Comparison of ENCODE assay signal across 26 cellular contexts in the genomic region with DNA sequence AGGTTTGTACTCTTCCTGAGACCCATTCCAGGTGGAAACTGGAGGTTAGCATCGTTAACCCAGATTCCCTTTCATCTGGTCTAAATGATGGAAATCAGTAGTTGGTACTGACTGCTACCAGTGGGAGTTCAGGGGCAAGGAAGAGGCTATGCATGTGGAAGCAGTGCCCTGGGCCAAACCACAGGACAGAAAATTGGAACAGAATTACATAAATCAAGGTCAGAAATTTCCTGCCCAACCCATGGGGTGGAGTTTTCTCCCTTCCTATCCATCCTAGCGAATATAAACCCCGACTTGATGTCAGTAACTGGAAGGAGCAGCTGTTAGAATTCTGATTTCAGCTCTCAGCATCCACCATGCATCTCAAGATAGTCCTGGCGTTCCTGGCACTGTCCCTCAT. TPM values are rescaled to one million over a fixed set of nuclear protein-coding genes. Genes with fewer than 3 reads are reported as not detected.
DNase-seq lines count a peak whose midpoint lies in the region; ATAC-seq and TF ChIP-seq lines count a peak whose summit lies in the region.
"Had no signal": no experiment of that assay in that cellular context is flagged by ENCODE, and none has a peak within 500 bp of the region (broad histone marks: within the 10 kb centered on the region; RNA-seq: fewer than 3 reads in every experiment).

Gene AOC2 (plus strand): TSS at position 310 of the 400 bp plus-strand sequence. CDS start 47 bp downstream, at position 357.

- H3K36me3 ChIP-seq in right atrium auricular region: peaks cover 60% of the 10 kb centered on the region
- H3K36me3 ChIP-seq in esophagus squamous epithelium: peaks cover 6 to 66% (median 17%) of the 10 kb centered on the region in 3 donors

- H3K27me3 ChIP-seq in right atrium auricular region (no peaks in the 10 kb centered on the region), esophagus squamous epithelium (no peaks in the 10 kb centered on the region)

- TF ChIP-seq CTCF in right atrium auricular region (IDR thresholded peaks at IDR 0.05) (no peak), esophagus squamous epithelium (IDR thresholded peaks at IDR 0.05) (no peak), neural crest cell (conservative IDR thresholded peaks at IDR 0.05) (no peak), GM13977 (IDR thresholded peaks at IDR 0.05; ENCODE audit: extremely low read depth, insufficient read depth, missing control alignments) (no peak)

- 59 to 69% methylated on average over 3 to 4 of the region's 4 CpGs for WGBS in esophagus squamous epithelium, 2 donors

- H3K36me3 Mint-ChIP-seq in neural crest cell (ENCODE audit: low read depth): peaks cover 3% of the 10 kb centered on the region

- no peaks in the 10 kb centered on the region for H3K9me3 Mint-ChIP-seq in neural crest cell
- H3K9me3 Mint-ChIP-seq: CD4-positive, CD25-positive, alpha-beta regulatory T cell; nephron had no signal

- no peak within 1 kb of the TSS for H3K27ac Mint-ChIP-seq in neural crest cell (ENCODE audit: unreplicated experiment)
- H3K27ac Mint-ChIP-seq: nephron had no signal

- H3K27ac ChIP-seq in right atrium auricular region: no peak within 1 kb of the TSS
- H3K27ac ChIP-seq in esophagus squamous epithelium: peak within 1 kb of the TSS in 3 of 4 donors; percentile 31 to 47 (median 32)
- H3K27ac ChIP-seq: A549, epithelial cell of prostate had no signal

- no peak for TF ChIP-seq POLR2A in esophagus squamous epithelium (IDR thresholded peaks at IDR 0.05)

- H3K4me3 ChIP-seq in right atrium auricular region (no peak within 1 kb of the TSS), esophagus squamous epithelium (no peak within 1 kb of the TSS)
- H3K4me3 ChIP-seq: A549, skin epidermis had no signal

- DNase-seq in right atrium auricular region (ENCODE audit: low spot score) (peak; percentile 49), Right ventricle myocardium inferior (ENCODE audit: missing footprints) (no peak), esophagus squamous epithelium (lab: John Stamatoyannopoulos, UW) (no peak), neural crest cell (ENCODE audit: low read depth, low spot score) (no peak), GM13977 (ENCODE audit: low spot score) (no peak), NCI-H82 (lab: John Stamatoyannopoulos, UW) (no peak)
- DNase-seq: activated CD4-positive, alpha-beta T cell treated with anti-CD3 and anti-CD28 coated beads for 36 hours; amniotic stem cell; CD4-positive, CD25-positive, alpha-beta regulatory T cell; DMS 273 treated with DMSO at 0.1 percent for 48 hours; left cardiac atrium; midbrain; MM.1S; NCI-H1436 treated with DMSO at 0.1 percent for 48 hours; NCI-H2171; OCI-M1; SHP77 treated with DMSO at 0.1 percent for 48 hours; stimulated activated CD4-positive, alpha-beta T cell treated with anti-CD3 and anti-CD28 coated beads, Interleukin-2, amount 100 ng/mL, for 24 hours; stimulated activated naive CD4-positive, alpha-beta T cell treated with Interleukin-2 at 50 U/mL for 16 hours had no signal

- in situ Hi-C loops in GM13977 (cut with MboI; ENCODE audit: low pct_unique_long_range_greater_than_20kb, low sequenced_read_pairs, unreplicated experiment): no loop called here

- no peaks in the 10 kb centered on the region for H3K9me3 ChIP-seq in right atrium auricular region
- H3K9me3 ChIP-seq in esophagus squamous epithelium: no peaks in the 10 kb centered on the region
- H3K9me3 ChIP-seq: A549 had no signal

- no peaks in the 10 kb centered on the region for H3K4me1 Mint-ChIP-seq in neural crest cell
- H3K4me1 Mint-ChIP-seq: CD4-positive, CD25-positive, alpha-beta regulatory T cell; nephron had no signal

- H3K4me1 ChIP-seq in right atrium auricular region (peaks cover 0 to 12% of the 10 kb centered on the region in 2 donors), esophagus squamous epithelium (peaks cover 0 to 38% (median 11%) of the 10 kb centered on the region in 3 donors)
- H3K4me1 ChIP-seq: A549 had no signal

- peak within 1 kb of the TSS; percentile 49 for H3K4me3 Mint-ChIP-seq in neural crest cell
- H3K4me3 Mint-ChIP-seq: activated CD4-positive, alpha-beta T cell treated with anti-CD3 and anti-CD28 coated beads for 36 hours; nephron had no signal

- no peaks in the 10 kb centered on the region for H3K27me3 Mint-ChIP-seq in neural crest cell (ENCODE audit: low read depth)
- H3K27me3 Mint-ChIP-seq: activated CD4-positive, alpha-beta T cell treated with anti-CD3 and anti-CD28 coated beads for 36 hours; CD4-positive, CD25-positive, alpha-beta regulatory T cell had no signal

- intact Hi-C loops in Right ventricle myocardium inferior (cut with DNase I): loop anchor here (5.0 kb wide), 1 partner anchor 153 kb away; the partner anchor contains the start of gene RPL27
- intact Hi-C loops in esophagus squamous epithelium (cut with DNase I): loop anchor here (10.0 kb wide), 1 partner anchor 91 kb away; no protein-coding TSS in a partner anchor

- ATAC-seq in Right ventricle myocardium inferior (no peak), GM21423 (IDR thresholded peaks at IDR 0.05; ENCODE audit: unreplicated experiment) (no peak), GM18511 (IDR thresholded peaks at IDR 0.05; ENCODE audit: unreplicated experiment) (no peak)
- ATAC-seq: A549; activated CD4-positive, alpha-beta T cell treated with anti-CD3 and anti-CD28 coated beads for 36 hours; left cardiac atrium had no signal

RNA-seq across cellular contexts. Expression of gene AOC2, which starts in this region (rescaled TPM):
- total RNA-seq in right atrium auricular region: under 1 TPM in 1 of 2 donors, not detected in 1; 0.55 TPM
- 0.43 TPM for total RNA-seq in Right ventricle myocardium inferior
- 1 to 10 TPM in 2 of 4 donors, under 1 TPM in 2; 0.61 to 2.1 (median 1.2) TPM for total RNA-seq in esophagus squamous epithelium
- total RNA-seq in neural crest cell: 3.0 and 3.2 TPM in 2 replicates
- total RNA-seq: G401 had no signal

Comparison
In these comparisons a context has a peak if more than half of its experiments do, and no peak if none do; other contexts are left out.
1. Peak in DNase-seq in right atrium auricular region; RNA of the gene not detected or under 1 TPM.
2. H3K27ac ChIP-seq: peak in esophagus squamous epithelium (3 of 4); none in right atrium auricular region (0 of 2).